15 cellular contexts compared by ENCODE assay signal in genomic region chr20:6575912-6576391, GRCh38.
DNase-seq lines count a peak whose midpoint lies in the region; TF ChIP-seq lines count a peak whose summit lies in the region.
"Had no signal": no experiment of that assay in that cellular context is flagged by ENCODE, and none has a peak within 500 bp of the region (broad histone marks: within the 10 kb centered on the region; RNA-seq: fewer than 3 reads in every experiment).

No MANE protein-coding gene starts in this region.

- no peak overlapping the region for H3K9ac ChIP-seq in smooth muscle cell (ENCODE audit: low read depth)

- TF ChIP-seq CTCF in epithelial cell of esophagus (IDR thresholded peaks at IDR 0.05; ENCODE audit: insufficient read depth, low read depth, low read length, missing control alignments) (no peak), smooth muscle cell (IDR thresholded peaks at IDR 0.05; ENCODE audit: borderline replicate concordance, insufficient read depth, poor library complexity, severe bottlenecking) (no peak)

- peak in 2 of 3 experiments; percentile 33 to 64 for DNase-seq in NCI-H1417 (lab: John Stamatoyannopoulos, UW)
- no peak for DNase-seq in NCI-H1417 treated with DMSO at 0.1 percent for 48 hours (lab: John Stamatoyannopoulos, UW)
- peak; percentile 83 for DNase-seq in NCI-H146 (lab: John Stamatoyannopoulos, UW)
- DNase-seq in epithelial cell of esophagus (ENCODE audit: low read depth) = peak; percentile 20
- no peak for DNase-seq in smooth muscle cell (lab: John Stamatoyannopoulos, UW; ENCODE audit: unreplicated experiment)
- DNase-seq in activated CD4-positive, alpha-beta T cell treated with anti-CD3 and anti-CD28 coated beads for 1 hour = no peak
- no peak for DNase-seq in T-helper 9 cell
- DNase-seq in putamen (ENCODE audit: low spot score) = no peak
- DNase-seq: activated B cell treated with CpG ODN at 0.5 μM for 24 hours; activated gamma-delta T cell treated with Interleukin-2 at 50 U/mL for 16 hours; effector CD4-positive, alpha-beta T cell; stimulated activated CD4-positive, alpha-beta T cell treated with anti-CD3 and anti-CD28 coated beads, Interleukin-4, amount 100 ng/mL, for 4 hours had no signal

- H3K79me2 ChIP-seq in smooth muscle cell (ENCODE audit: low read depth) = no peaks in the 10 kb centered on the region

- H3K36me3 ChIP-seq in smooth muscle cell (ENCODE audit: low read depth) = no peaks in the 10 kb centered on the region
- H3K36me3 ChIP-seq: neutrophil, suprapubic skin had no signal

- H3K27me3 ChIP-seq in smooth muscle cell (ENCODE audit: low read depth) = no peaks in the 10 kb centered on the region
- H3K27me3 ChIP-seq: neutrophil, suprapubic skin had no signal

- no peaks in the 10 kb centered on the region for H4K20me1 ChIP-seq in smooth muscle cell (ENCODE audit: low read depth)

- H3K9me3 ChIP-seq in smooth muscle cell (replicated peaks; ENCODE audit: low read depth) = no peaks in the 10 kb centered on the region
- H3K9me3 ChIP-seq: neutrophil, suprapubic skin had no signal

- under 1% methylated on average over 7 of the region's 7 CpGs for WGBS in smooth muscle cell (ENCODE audit: low lambda C conversion rate)

- no peak overlapping the region for H3K4me3 ChIP-seq in epithelial cell of esophagus (ENCODE audit: low read length)
- H3K4me3 ChIP-seq in smooth muscle cell = peak overlapping the region; percentile 1
- H3K4me3 ChIP-seq: suprapubic skin had no signal

- peaks cover 3% of the 10 kb centered on the region for H3K4me1 ChIP-seq in smooth muscle cell (ENCODE audit: low read depth)
- H3K4me1 ChIP-seq: suprapubic skin had no signal

- peaks cover 15% of the 10 kb centered on the region for H3F3A ChIP-seq in smooth muscle cell (ENCODE audit: low read depth)

- peak overlapping the region; percentile 56 for H3K4me2 ChIP-seq in smooth muscle cell

- no peak overlapping the region for H2AFZ ChIP-seq in smooth muscle cell (ENCODE audit: low read depth)

- H3K27ac ChIP-seq in smooth muscle cell (ENCODE audit: low read depth) = peak overlapping the region; percentile 40
- H3K27ac ChIP-seq: 22Rv1, neutrophil, suprapubic skin had no signal

Comparison
In these comparisons a context has a peak if more than half of its experiments do, and no peak if none do; other contexts are left out.
1. DNase-seq: peak in NCI-H1417 (2 of 3), NCI-H146 (single experiment) and epithelial cell of esophagus (single experiment); none in NCI-H1417 treated with DMSO at 0.1 percent for 48 hours (single experiment), smooth muscle cell (single experiment), activated CD4-positive, alpha-beta T cell treated with anti-CD3 and anti-CD28 coated beads for 1 hour (single experiment), T-helper 9 cell (single experiment) and putamen (single experiment).